11 cellular contexts compared by ENCODE assay signal in genomic region chr11:124536520-124536919, GRCh38. TPM values are rescaled to one million over a fixed set of nuclear protein-coding genes. Genes with fewer than 3 reads are reported as not detected.
DNase-seq lines count a peak whose midpoint lies in the region; ATAC-seq and TF ChIP-seq lines count a peak whose summit lies in the region.
"Had no signal": no experiment of that assay in that cellular context is flagged by ENCODE, and none has a peak within 500 bp of the region (broad histone marks: within the 10 kb centered on the region; RNA-seq: fewer than 3 reads in every experiment).

No MANE protein-coding gene starts in this region.

- no peaks in the 10 kb centered on the region for H3K79me2 ChIP-seq in neural progenitor cell (ENCODE audit: low read depth)

- no peaks in the 10 kb centered on the region for H3K36me3 Mint-ChIP-seq in neural progenitor cell
- H3K36me3 Mint-ChIP-seq: activated naive CD8-positive, alpha-beta T cell had no signal

- H3K36me3 ChIP-seq in neural progenitor cell = no peaks in the 10 kb centered on the region

- DNase-seq in GDM1 (lab: John Stamatoyannopoulos, UW) (peak; percentile 28), OCI-M1 (lab: John Stamatoyannopoulos, UW) (peak; percentile 99), fibroblast of villous mesenchyme (ENCODE audit: low read depth) (peak; percentile 81), neural progenitor cell (ENCODE audit: low spot score) (peak; percentile 50), NCI-H1930 (lab: John Stamatoyannopoulos, UW) (no peak), kidney glomerular epithelial cell (lab: John Stamatoyannopoulos, UW) (no peak), NCI-H146 treated with DMSO at 0.1 percent for 48 hours (lab: John Stamatoyannopoulos, UW; ENCODE audit: unreplicated experiment) (no peak)

- H4K20me1 ChIP-seq in neural progenitor cell (ENCODE audit: low read depth) = no peaks in the 10 kb centered on the region

- no peak for ATAC-seq in GM21360 (IDR thresholded peaks at IDR 0.05; ENCODE audit: unreplicated experiment)

- no peaks in the 10 kb centered on the region for H3K9me3 Mint-ChIP-seq in neural progenitor cell

- H3K27ac ChIP-seq in neural progenitor cell = no peak overlapping the region
- H3K27ac ChIP-seq: KMS-11 had no signal

- no peaks in the 10 kb centered on the region for H3K4me1 Mint-ChIP-seq in neural progenitor cell

- H3K4me2 ChIP-seq in neural progenitor cell = no peak overlapping the region
- H3K4me2 ChIP-seq: KMS-11 had no signal

- H2AFZ ChIP-seq in neural progenitor cell (replicated peaks) = peak overlapping the region; percentile 63

- no peak overlapping the region for H3K9ac ChIP-seq in neural progenitor cell
- H3K9ac ChIP-seq: KMS-11 had no signal

- no peaks in the 10 kb centered on the region for H3K9me3 ChIP-seq in neural progenitor cell (ENCODE audit: low read depth)

- no peaks in the 10 kb centered on the region for H3K4me1 ChIP-seq in neural progenitor cell

- H3K4me3 ChIP-seq in fibroblast of villous mesenchyme (ENCODE audit: low read depth, low read length) = no peak overlapping the region
- H3K4me3 ChIP-seq in neural progenitor cell = no peak overlapping the region

- H3K27me3 Mint-ChIP-seq in neural progenitor cell (ENCODE audit: insufficient read depth, low read depth) = no peaks in the 10 kb centered on the region

- peak; percentile 19 for TF ChIP-seq CTCF in fibroblast of villous mesenchyme (IDR thresholded peaks at IDR 0.05; ENCODE audit: insufficient read depth, low read depth, low read length)
- TF ChIP-seq CTCF in neural progenitor cell (IDR thresholded peaks at IDR 0.05) = peak; percentile 20

- no peak overlapping the region for H3K27ac Mint-ChIP-seq in neural progenitor cell
- H3K27ac Mint-ChIP-seq: activated naive CD8-positive, alpha-beta T cell had no signal

- no peaks in the 10 kb centered on the region for H3K27me3 ChIP-seq in neural progenitor cell

- no peaks in the 10 kb centered on the region for H3F3A ChIP-seq in neural progenitor cell (ENCODE audit: low read depth)

- H3K4me3 Mint-ChIP-seq in neural progenitor cell = no peak overlapping the region
- H3K4me3 Mint-ChIP-seq: activated naive CD8-positive, alpha-beta T cell had no signal

RNA-seq across cellular contexts. Expression of gene OR8B12, which starts 6.9 kb away (rescaled TPM):
- total RNA-seq in fibroblast of villous mesenchyme (not detected in 2 replicates), neural progenitor cell (ENCODE audit: low replicate concordance) (not detected in 2 replicates)
- total RNA-seq: T-helper 2 cell treated with Interferon-gamma antibody and Interleukin-4, amounts not matched to agents 100 ng/mL and 5 ng/mL, for 36 hours had no signal

RNA-seq across cellular contexts. Expression of gene OR8A1, which starts 33.3 kb away (rescaled TPM):
- total RNA-seq in fibroblast of villous mesenchyme = under 0.01 TPM in 1 of 2 replicates, not detected in the other
- not detected in 2 replicates for total RNA-seq in neural progenitor cell (ENCODE audit: low replicate concordance)
- total RNA-seq: T-helper 2 cell treated with Interferon-gamma antibody and Interleukin-4, amounts not matched to agents 100 ng/mL and 5 ng/mL, for 36 hours had no signal

Comparison
In these comparisons a context has a peak if more than half of its experiments do, and no peak if none do; other contexts are left out.
1. DNase-seq: peak in GDM1 (single experiment), OCI-M1 (single experiment), fibroblast of villous mesenchyme (single experiment) and neural progenitor cell (single experiment); none in NCI-H1930 (0 of 2), kidney glomerular epithelial cell (single experiment) and NCI-H146 treated with DMSO at 0.1 percent for 48 hours (single experiment).